ENCODE assay signal across 3 cellular contexts in genomic region chr18:3122851-3123250, GRCh38.
"Had no signal": no experiment of that assay in that cellular context is flagged by ENCODE, and none has a peak within 500 bp of the region (broad histone marks: within the 10 kb centered on the region; RNA-seq: fewer than 3 reads in every experiment).

No MANE protein-coding gene starts in this region.

- DNase-seq: GDM1, GF-D8 had no signal

- ATAC-seq: GM12878 had no signal

- H3K4me3 ChIP-seq: GM12878 had no signal
